Comparison of ENCODE assay signal across 14 cellular contexts in genomic region chr2:143939976-143940375, GRCh38.
DNase-seq lines count a peak whose midpoint lies in the region; ATAC-seq and TF ChIP-seq lines count a peak whose summit lies in the region.
"Had no signal": no experiment of that assay in that cellular context is flagged by ENCODE, and none has a peak within 500 bp of the region (broad histone marks: within the 10 kb centered on the region; RNA-seq: fewer than 3 reads in every experiment).

No MANE protein-coding gene starts in this region.

- no peaks in the 10 kb centered on the region for H3K9me3 ChIP-seq in left lung
- no peaks in the 10 kb centered on the region for H3K9me3 ChIP-seq in testis

- no peaks in the 10 kb centered on the region for H3K36me3 ChIP-seq in left lung
- no peaks in the 10 kb centered on the region for H3K36me3 ChIP-seq in testis (ENCODE audit: low read depth, missing control alignments)

- peak overlapping the region; percentile 3 to 68 (median 12) for H3K4me3 Mint-ChIP-seq in brain
- H3K4me3 Mint-ChIP-seq: activated naive CD8-positive, alpha-beta T cell treated with anti-CD3 and anti-CD28 coated beads, Interleukin-2, amount 50 U/mL, for 24 hours had no signal

- intact Hi-C loops in left lung (cut with DNase I) (no loop called here), testis (cut with DNase I; ENCODE audit: low total_unique reads) (no loop called here)

- WGBS in testis, 2 donors = 27 to 40% methylated on average over 5 of the region's 5 CpGs

- peak overlapping the region in 4 of 5 experiments; percentile 10 to 71 (median 19) for H3K27ac Mint-ChIP-seq in brain
- H3K27ac Mint-ChIP-seq: activated naive CD8-positive, alpha-beta T cell treated with anti-CD3 and anti-CD28 coated beads, Interleukin-2, amount 50 U/mL, for 24 hours had no signal

- H3K27me3 Mint-ChIP-seq in brain = peaks cover 17% of the 10 kb centered on the region

- H3K4me1 ChIP-seq in left lung (peaks cover 5 to 19% of the 10 kb centered on the region in 2 donors), testis (peaks cover 16% of the 10 kb centered on the region)

- TF ChIP-seq CTCF in brain (conservative IDR thresholded peaks at IDR 0.05) = no peak
- TF ChIP-seq CTCF in left lung (IDR thresholded peaks at IDR 0.05) = no peak
- TF ChIP-seq CTCF in testis (IDR thresholded peaks at IDR 0.05) = no peak

- H3K27me3 ChIP-seq in left lung (peaks cover 10 to 44% of the 10 kb centered on the region in 2 donors), testis (no peaks in the 10 kb centered on the region)

- peak; percentile 43 for DNase-seq in HCEC 1CT
- no peak for DNase-seq in left lung
- peak; percentile 19 for DNase-seq in testis
- DNase-seq in NCI-H2029 (lab: John Stamatoyannopoulos, UW) = no peak
- DNase-seq in NCI-H1092 (lab: John Stamatoyannopoulos, UW) = no peak
- DNase-seq in activated naive CD4-positive, alpha-beta T cell treated with anti-CD3 and anti-CD28 coated beads, Interleukin-2, amount 50 U/mL, for 16 hours = no peak
- DNase-seq: activated naive CD8-positive, alpha-beta T cell treated with anti-CD3 and anti-CD28 coated beads, Interleukin-2, amount 50 U/mL, for 24 hours; EL; head of caudate nucleus; nucleus accumbens had no signal

- TF ChIP-seq POLR2A in testis (IDR thresholded peaks at IDR 0.05) = no peak

- H3K4me3 ChIP-seq in left lung = no peak overlapping the region
- no peak overlapping the region for H3K4me3 ChIP-seq in testis
- H3K4me3 ChIP-seq: lung had no signal

- H3K4me1 Mint-ChIP-seq in brain = peaks cover 49% of the 10 kb centered on the region

- no peaks in the 10 kb centered on the region for H3K9me3 Mint-ChIP-seq in brain
- H3K9me3 Mint-ChIP-seq: activated naive CD8-positive, alpha-beta T cell treated with anti-CD3 and anti-CD28 coated beads, Interleukin-2, amount 50 U/mL, for 24 hours had no signal

- ATAC-seq in left lung = peak; percentile 19
- no peak for ATAC-seq in HG02885 (IDR thresholded peaks at IDR 0.05; ENCODE audit: poor library complexity, unreplicated experiment)
- ATAC-seq: activated naive CD8-positive, alpha-beta T cell treated with anti-CD3 and anti-CD28 coated beads, Interleukin-2, amount 50 U/mL, for 24 hours had no signal

- peaks cover 4% of the 10 kb centered on the region for H3K36me3 Mint-ChIP-seq in brain

- H3K27ac ChIP-seq in left lung (peak overlapping the region; percentile 14 to 93), testis (peak overlapping the region; percentile 63 to 88)
- H3K27ac ChIP-seq: C4-2B had no signal

Comparison
In these comparisons a context has a peak if more than half of its experiments do, and no peak if none do; other contexts are left out.
1. DNase-seq: peak in HCEC 1CT (single experiment) and testis (single experiment); none in left lung (0 of 2), NCI-H2029 (single experiment), NCI-H1092 (single experiment) and activated naive CD4-positive, alpha-beta T cell treated with anti-CD3 and anti-CD28 coated beads, Interleukin-2, amount 50 U/mL, for 16 hours (single experiment).